ENCODE assay signal across 12 cellular contexts in the genomic region with DNA sequence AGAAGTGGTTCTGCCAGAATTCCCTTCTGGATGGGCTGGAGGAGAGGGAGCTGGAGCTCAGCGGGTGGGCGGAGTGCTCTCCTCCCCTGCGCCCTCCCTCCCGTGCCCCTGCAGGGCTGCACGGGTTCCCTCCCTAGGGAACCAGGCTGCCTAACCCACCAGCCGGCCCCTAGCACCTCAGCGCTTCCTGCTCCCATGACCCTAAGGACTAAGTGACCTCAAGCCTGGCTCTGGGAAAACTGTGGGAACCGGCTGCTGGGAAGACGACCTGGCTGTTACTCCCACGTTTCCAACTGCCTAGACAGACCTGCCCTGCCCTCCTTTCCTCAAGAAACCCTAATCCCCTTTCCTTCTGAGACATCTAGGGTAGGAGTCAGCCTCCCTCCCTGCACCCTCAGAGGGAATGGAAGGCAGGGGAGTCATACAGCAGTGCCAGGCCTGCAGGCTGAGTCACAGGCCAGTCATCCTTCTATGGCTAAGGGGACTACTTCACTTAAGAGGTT. TPM values are rescaled to one million over a fixed set of nuclear protein-coding genes. Genes with fewer than 3 reads are reported as not detected.
DNase-seq lines count a peak whose midpoint lies in the region; ATAC-seq and TF ChIP-seq lines count a peak whose summit lies in the region.
"Had no signal": no experiment of that assay in that cellular context is flagged by ENCODE, and none has a peak within 500 bp of the region (broad histone marks: within the 10 kb centered on the region; RNA-seq: fewer than 3 reads in every experiment).

No MANE protein-coding gene starts in this region.

- no peaks in the 10 kb centered on the region for H3K9me3 ChIP-seq in A673 (ENCODE audit: low read depth, low read length, poor library complexity, severe bottlenecking)
- H3K9me3 ChIP-seq: thoracic aorta had no signal

- H3K4me1 ChIP-seq in A673 (ENCODE audit: insufficient read depth, low read length, poor library complexity, severe bottlenecking) = no peaks in the 10 kb centered on the region

- H3K27ac ChIP-seq in A673 (ENCODE audit: low read depth, low read length, poor library complexity, severe bottlenecking) = no peak overlapping the region
- H3K27ac ChIP-seq: thoracic aorta had no signal

- H3K4me3 ChIP-seq in AG10803 (ENCODE audit: low read length) = no peak overlapping the region
- H3K4me3 ChIP-seq in astrocyte of the spinal cord (ENCODE audit: low read depth, low read length) = no peak overlapping the region
- H3K4me3 ChIP-seq in A673 (ENCODE audit: low read depth, low read length, poor library complexity, severe bottlenecking) = no peak overlapping the region
- H3K4me3 ChIP-seq: thoracic aorta had no signal

- no TSS peak for BruUV-seq in A673 (replicated peaks; lab: Mats Ljungman, UMichigan)

- H3K36me3 ChIP-seq in A673 (ENCODE audit: insufficient read depth, low read length, poor library complexity, severe bottlenecking) = no peaks in the 10 kb centered on the region
- H3K36me3 ChIP-seq: thoracic aorta had no signal

- in situ Hi-C loops in astrocyte of the spinal cord (cut with HindIII; ENCODE audit: low sequenced_read_pairs) = no loop called here

- no peak for ATAC-seq in GM19328 (IDR thresholded peaks at IDR 0.05; ENCODE audit: unreplicated experiment)
- ATAC-seq: natural killer cell treated with Interleukin-12 subunit alpha and Interleukin-12 subunit beta and Interleukin-15 and Interleukin-18, amount 100 ng/mL, for 72 hours had no signal

- CTCF ChIA-PET in A673 (lab: Charles Lee) = no interaction called here

- no peak for TF ChIP-seq CTCF in AG10803 (conservative IDR thresholded peaks at IDR 0.05; ENCODE audit: low read length)
- TF ChIP-seq CTCF in astrocyte of the spinal cord (IDR thresholded peaks at IDR 0.05; ENCODE audit: low read depth, low read length) = no peak
- TF ChIP-seq CTCF in A673 (conservative IDR thresholded peaks at IDR 0.05; ENCODE audit: low read depth, low read length) = no peak

- no peaks in the 10 kb centered on the region for H3K27me3 ChIP-seq in A673 (replicated peaks; ENCODE audit: insufficient read depth, low read depth, low read length, poor library complexity)

- DNase-seq in AG10803 (ENCODE audit: low read depth) (peak; percentile 52), LHCN-M2 (ENCODE audit: low read depth) (peak; percentile 82), astrocyte of the spinal cord (ENCODE audit: low read depth, low spot score) (peak; percentile 71), kidney glomerular epithelial cell (lab: John Stamatoyannopoulos, UW) (peak; percentile 62), COLO668 (lab: John Stamatoyannopoulos, UW; ENCODE audit: unreplicated experiment) (no peak), A673 (ENCODE audit: low spot score) (no peak)
- no peak for DNase-seq in central memory CD4-positive, alpha-beta T cell
- DNase-seq: cerebellar nuclear complex, NCI-H187 treated with DMSO at 0.1 percent for 48 hours had no signal

- intact Hi-C loops in A673 (cut with micrococcal nuclease; ENCODE audit: unreplicated experiment) = no loop called here

- POLR2A ChIA-PET in A673 (lab: Charles Lee; ENCODE audit: low non-redundant PET) = no interaction called here

RNA-seq across cellular contexts. Expression of a gene that starts 31.5 kb away (rescaled TPM):
- not detected in 2 replicates for total RNA-seq in LHCN-M2 (2014; rRNA removed)
- not detected for polyA plus RNA-seq in LHCN-M2 (2012)
- total RNA-seq in A673 (2021) = not detected in 2 replicates

Comparison
In these comparisons a context has a peak if more than half of its experiments do, and no peak if none do; other contexts are left out.
1. DNase-seq: peak in AG10803 (single experiment), LHCN-M2 (single experiment), astrocyte of the spinal cord (single experiment) and kidney glomerular epithelial cell (single experiment); none in central memory CD4-positive, alpha-beta T cell (single experiment), COLO668 (single experiment) and A673 (single experiment).